In the genomic region with DNA sequence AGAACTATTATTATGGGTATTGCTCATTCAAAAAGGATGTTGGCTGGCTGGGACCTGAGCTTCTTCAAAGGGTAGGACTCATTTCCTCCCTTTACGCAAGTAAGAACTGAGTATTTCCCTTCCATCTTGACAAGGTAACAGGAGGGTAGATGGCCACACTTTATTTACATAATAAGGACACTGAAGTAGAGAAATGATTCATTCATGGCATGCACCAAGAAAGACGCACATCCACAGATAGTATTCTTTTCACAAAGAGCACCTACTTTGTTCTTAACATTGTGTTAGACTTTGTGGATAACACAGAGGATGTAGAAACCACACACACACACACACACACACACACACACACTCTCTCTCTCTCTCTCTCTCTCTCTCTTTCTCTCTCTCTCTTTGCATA, we compare ENCODE assay signal across 13 cellular contexts.
DNase-seq lines count a peak whose midpoint lies in the region; ATAC-seq and TF ChIP-seq lines count a peak whose summit lies in the region.
"Had no signal": no experiment of that assay in that cellular context is flagged by ENCODE, and none has a peak within 500 bp of the region (broad histone marks: within the 10 kb centered on the region; RNA-seq: fewer than 3 reads in every experiment).

No MANE protein-coding gene starts in this region.

- intact Hi-C loops in testis (cut with DNase I; ENCODE audit: low total_unique reads), result no loop called here

- DNase-seq in Daoy (ENCODE audit: low read depth) (peak; percentile 17), 8988T (no peak), nucleus accumbens (lab: John Stamatoyannopoulos, UW) (no peak), activated gamma-delta T cell treated with Interleukin-2 at 50 U/mL for 16 hours (no peak), testis (no peak)
- DNase-seq: NCI-H1048; ovary; stimulated activated CD4-positive, alpha-beta T cell treated with anti-CD3 and anti-CD28 coated beads, Interleukin-4, amount 100 ng/mL, for 1 hour had no signal

- WGBS in testis, 2 donors, result 40 to 41% methylated on average over 2 of the region's 2 CpGs

- H3K27me3 ChIP-seq in testis, result no peaks in the 10 kb centered on the region
- H3K27me3 ChIP-seq: BLaER1 treated with 17β-estradiol and CSF1 and Interleukin-3, amounts not matched to agents 10 nM and 100 nM; ovary had no signal

- no peak overlapping the region for H3K27ac ChIP-seq in testis
- H3K27ac ChIP-seq: BLaER1 treated with 17β-estradiol and CSF1 and Interleukin-3, amounts not matched to agents 10 nM and 100 nM; ovary had no signal

- H3K4me1 ChIP-seq in testis, result no peaks in the 10 kb centered on the region

- ATAC-seq in GM18873 (IDR thresholded peaks at IDR 0.05; ENCODE audit: low FRiP score, unreplicated experiment), result peak; percentile 93
- peak; percentile 61 for ATAC-seq in HG02623 (IDR thresholded peaks at IDR 0.05; ENCODE audit: unreplicated experiment)
- ATAC-seq in HG03460 (IDR thresholded peaks at IDR 0.05; ENCODE audit: unreplicated experiment), result peak; percentile 69
- ATAC-seq: left lobe of liver had no signal

- no peak for TF ChIP-seq CTCF in testis (IDR thresholded peaks at IDR 0.05)

- no peaks in the 10 kb centered on the region for H3K36me3 ChIP-seq in testis (ENCODE audit: low read depth, missing control alignments)
- H3K36me3 ChIP-seq: BLaER1 treated with 17β-estradiol and CSF1 and Interleukin-3, amounts not matched to agents 10 nM and 100 nM; ovary had no signal

- no peak for TF ChIP-seq POLR2A in testis (IDR thresholded peaks at IDR 0.05)

- no peak overlapping the region for H3K4me3 ChIP-seq in testis
- H3K4me3 ChIP-seq: BLaER1 treated with 17β-estradiol and CSF1 and Interleukin-3, amounts not matched to agents 10 nM and 100 nM; ovary had no signal

- no peaks in the 10 kb centered on the region for H3K9me3 ChIP-seq in testis
- H3K9me3 ChIP-seq: BLaER1 treated with 17β-estradiol and CSF1 and Interleukin-3, amounts not matched to agents 10 nM and 100 nM; ovary had no signal
